Comparison of ENCODE assay signal across 8 cellular contexts in genomic region chr13:33016414-33017409, GRCh38. TPM values are rescaled to one million over a fixed set of nuclear protein-coding genes. Genes with fewer than 3 reads are reported as not detected.
DNase-seq lines count a peak whose midpoint lies in the region; TF ChIP-seq lines count a peak whose summit lies in the region.

Gene KL (plus strand): TSS chr13:33016423. CDS start chr13:33016441, 18 bp downstream.

- H4K5ac ChIP-seq in H9 (ENCODE audit: insufficient read length, low read depth, low read length), result no peak within 1 kb of the TSS

- H2BK5ac ChIP-seq in H9 (ENCODE audit: insufficient read length, low read length), result no peak within 1 kb of the TSS

- no peak within 1 kb of the TSS for H3K23ac ChIP-seq in H9 (ENCODE audit: insufficient read length, low read depth, low read length)

- H3K4me1 Mint-ChIP-seq in H9, result peaks cover 13% of the 10 kb centered on the region in 2 experiments
- H3K4me1 Mint-ChIP-seq in nephron progenitor cell, result peaks cover 14% of the 10 kb centered on the region

- H3T11ph ChIP-seq in H9 (ENCODE audit: low read length), result no peak within 1 kb of the TSS

- H3K27ac ChIP-seq in H9 (ENCODE audit: insufficient read length, low read depth, low read length) (no peak within 1 kb of the TSS), VCaP (no peak within 1 kb of the TSS)

- H3K4me1 ChIP-seq in H9 (ENCODE audit: insufficient read depth, low read length), result no peaks in the 10 kb centered on the region

- H2BK15ac ChIP-seq in H9 (ENCODE audit: low read depth, low read length), result no peak within 1 kb of the TSS

- H3K9me3 Mint-ChIP-seq in H9, result no peaks in the 10 kb centered on the region; a peak in 1 of 5 replicates
- no peaks in the 10 kb centered on the region for H3K9me3 Mint-ChIP-seq in nephron progenitor cell

- H3K4ac ChIP-seq in H9 (ENCODE audit: low read depth, low read length), result no peak within 1 kb of the TSS

- 0 out of 2 replicates have a peak, but pooled peaks have one; percentile 10 for TF ChIP-seq CTCF in GM12875 (IDR thresholded peaks at IDR 0.05; ENCODE audit: borderline replicate concordance, insufficient read depth, low read depth, low read length)
- no peak; the same call in 2 of the 3 replicates for TF ChIP-seq CTCF in H9 (conservative IDR thresholded peaks at IDR 0.05)
- TF ChIP-seq CTCF in VCaP (conservative IDR thresholded peaks at IDR 0.05), result 0 out of 2 replicates have a peak, but pooled peaks have one; percentile 6
- peak; percentile 2 for TF ChIP-seq CTCF in fibroblast of villous mesenchyme (IDR thresholded peaks at IDR 0.05; ENCODE audit: insufficient read depth, low read depth, low read length)
- no peak for TF ChIP-seq CTCF in nephron progenitor cell (IDR thresholded peaks at IDR 0.05)

- no CpG with 5 or more reads among the region's 109 CpGs for WGBS in H9 (ENCODE audit: extremely low coverage, insufficient read length, low lambda C conversion rate)

- H3K4me2 ChIP-seq in H9 (ENCODE audit: insufficient read depth, insufficient read length, low read length), result peak within 1 kb of the TSS; percentile 63

- H4K91ac ChIP-seq in H9 (ENCODE audit: insufficient read length, low read depth, low read length), result no peak within 1 kb of the TSS

- peaks cover 14% of the 10 kb centered on the region for H3K23me2 ChIP-seq in H9 (ENCODE audit: insufficient read length, low read depth, low read length, poor library complexity, severe bottlenecking)

- no peak within 1 kb of the TSS for H2BK120ac ChIP-seq in H9 (ENCODE audit: low read depth, low read length, poor library complexity, severe bottlenecking)

- no peaks in the 10 kb centered on the region for H3K79me2 ChIP-seq in H9 (ENCODE audit: insufficient read depth, low read length)

- H3K18ac ChIP-seq in H9 (ENCODE audit: insufficient read length, low read depth, low read length), result no peak within 1 kb of the TSS

- H3K9ac ChIP-seq in H9 (ENCODE audit: extremely low read depth, insufficient read length, low read length), result no peak within 1 kb of the TSS

- H3K4me3 Mint-ChIP-seq in H9 (peak within 1 kb of the TSS; percentile 49 to 77), nephron progenitor cell (peak within 1 kb of the TSS; percentile 75)

- no peak within 1 kb of the TSS for H2AFZ ChIP-seq in H9 (ENCODE audit: low read length)

- no peak within 1 kb of the TSS for H3K56ac ChIP-seq in H9 (ENCODE audit: insufficient read length, low read depth, low read length)

- H3K14ac ChIP-seq in H9 (ENCODE audit: insufficient read depth, low read length), result no peak within 1 kb of the TSS; the same call in 1 of the 2 replicates

- H3K27me3 Mint-ChIP-seq in H9 (ENCODE audit: low read depth) (peaks cover 87% of the 10 kb centered on the region), nephron progenitor cell (ENCODE audit: low read depth, poor library complexity) (peaks cover 94% of the 10 kb centered on the region)

- DNase-seq in H9, result peak; percentile 54
- no peak for DNase-seq in fibroblast of villous mesenchyme (ENCODE audit: low read depth)
- peak; percentile 47 for DNase-seq in nephron progenitor cell
- DNase-seq in T1000 (lab: John Stamatoyannopoulos, UW), result no peak
- DNase-seq in NCI-H446 treated with DMSO at 0.1 percent for 48 hours (lab: John Stamatoyannopoulos, UW), result no peak
- no peak for DNase-seq in AG08396 (ENCODE audit: low spot score)

- no peak within 1 kb of the TSS for H2AK5ac ChIP-seq in H9 (ENCODE audit: insufficient read length, low read length)

- H4K20me1 ChIP-seq in H9 (ENCODE audit: control insufficient read depth, insufficient read depth, insufficient read length), result no peaks in the 10 kb centered on the region

- H4K8ac ChIP-seq in H9 (replicated peaks; ENCODE audit: insufficient read length, low read depth, low read length), result no peak within 1 kb of the TSS

- H2BK20ac ChIP-seq in H9 (ENCODE audit: low read depth, low read length, poor library complexity, severe bottlenecking), result no peak within 1 kb of the TSS

- no peaks in the 10 kb centered on the region for H3K79me1 ChIP-seq in H9 (ENCODE audit: insufficient read depth, low read depth, low read length, poor library complexity, severe bottlenecking)

- no peaks in the 10 kb centered on the region for H3K36me3 Mint-ChIP-seq in H9 (ENCODE audit: insufficient read depth in 1 of 3, low read depth in 3 of 3)
- no peaks in the 10 kb centered on the region for H3K36me3 Mint-ChIP-seq in nephron progenitor cell (ENCODE audit: low read depth)

- no peak within 1 kb of the TSS for H3K27ac Mint-ChIP-seq in H9
- no peak within 1 kb of the TSS for H3K27ac Mint-ChIP-seq in nephron progenitor cell

- H3K27me3 ChIP-seq in H9 (ENCODE audit: insufficient read depth, low read length), result peaks cover 27% of the 10 kb centered on the region; the same call in 1 of the 2 replicates

- no peaks in the 10 kb centered on the region for H3K9me3 ChIP-seq in H9 (ENCODE audit: control insufficient read depth, low read depth, low read length)

- H3K4me3 ChIP-seq in GM12875 (ENCODE audit: low read depth, low read length) (peak within 1 kb of the TSS; percentile 57), fibroblast of villous mesenchyme (ENCODE audit: low read depth, low read length) (peak within 1 kb of the TSS; percentile 40)

- H2BK12ac ChIP-seq in H9 (ENCODE audit: insufficient read length, low read depth, low read length), result no peak within 1 kb of the TSS

RNA-seq across cellular contexts. Expression of gene KL, which starts in this region (rescaled TPM):
- total RNA-seq in H9 (2021) (not detected in 2 replicates), fibroblast of villous mesenchyme (under 0.01 TPM in 2 replicates)

Comparison
In these comparisons a context has a peak if more than half of its experiments do, and no peak if none do; other contexts are left out.
1. Peak in DNase-seq and H3K4me2 ChIP-seq in H9; RNA of the gene not detected or under 1 TPM.
2. CTCF ChIP-seq: peak in GM12875 (single experiment), VCaP (single experiment) and fibroblast of villous mesenchyme (single experiment); none in H9 (single experiment) and nephron progenitor cell (single experiment).